8 cellular contexts compared by ENCODE assay signal in the genomic region with DNA sequence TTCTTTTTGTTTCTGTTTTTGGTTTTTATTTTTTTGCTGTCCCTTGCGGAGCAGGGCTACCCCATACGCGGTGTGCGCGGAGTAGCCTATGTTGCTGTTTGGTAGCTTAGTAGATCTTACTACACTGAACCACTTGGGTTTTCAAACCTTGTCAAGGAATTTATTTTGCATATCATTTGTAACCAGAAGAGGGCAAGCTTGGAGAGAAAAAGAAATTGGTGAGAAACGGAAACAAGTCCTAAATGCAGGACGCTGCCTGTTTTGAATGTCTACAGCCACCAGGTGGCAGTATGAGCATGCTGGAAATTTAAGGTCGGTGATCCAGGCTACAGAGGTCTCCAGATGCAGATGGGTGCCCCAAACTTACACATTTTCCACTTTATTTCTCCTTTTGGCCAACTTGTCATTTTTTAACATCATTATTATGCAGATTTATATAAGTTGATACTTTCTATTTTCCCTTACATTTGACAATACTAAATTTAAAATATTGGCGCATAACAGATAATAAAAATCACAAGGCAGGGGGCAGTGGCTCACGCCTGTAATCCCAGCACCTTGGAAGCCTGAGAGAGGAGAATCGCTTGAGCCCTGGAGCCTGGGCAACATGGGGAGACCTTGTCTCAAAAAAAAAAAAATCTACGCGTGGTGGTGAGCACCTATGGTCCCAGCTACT. TPM values are rescaled to one million over a fixed set of nuclear protein-coding genes. Genes with fewer than 3 reads are reported as not detected.
A peak's percentile ranks its signal among the peaks of the same experiment; 100 is the strongest.
DNase-seq lines count a peak whose midpoint lies in the region; ATAC-seq and TF ChIP-seq lines count a peak whose summit lies in the region.

No MANE protein-coding gene starts in this region.

- H3K4me2 ChIP-seq in DOHH2 (ENCODE audit: low read length) (no peak overlapping the region), GM23338 (no peak overlapping the region)

- H3F3A ChIP-seq in DOHH2 (ENCODE audit: control insufficient read depth, insufficient read depth) (peaks cover 11% of the 10 kb centered on the region), GM23338 (replicated peaks; ENCODE audit: low read depth) (no peaks in the 10 kb centered on the region)

- peaks cover 5% of the 10 kb centered on the region for H3K27me3 Mint-ChIP-seq in GM23338 (ENCODE audit: insufficient read depth, low read depth, poor library complexity)

- no peak overlapping the region for H3K27ac ChIP-seq in DOHH2 (ENCODE audit: low read depth, low read length)
- no peak overlapping the region for H3K27ac ChIP-seq in GM23338 (ENCODE audit: low read depth)
- no peak overlapping the region for H3K27ac ChIP-seq in RWPE2 (ENCODE audit: poor library complexity, severe bottlenecking)
- H3K27ac ChIP-seq in tibial artery, result no peak overlapping the region

- H3K4me3 ChIP-seq in DOHH2 (ENCODE audit: low read length) (no peak overlapping the region), GM23338 (no peak overlapping the region), RWPE2 (ENCODE audit: severe bottlenecking) (no peak overlapping the region), tibial artery (no peak overlapping the region)

- H3K4me3 Mint-ChIP-seq in GM23338, result no peak overlapping the region

- peaks cover 6% of the 10 kb centered on the region; the same call in 1 of the 2 replicates for H3K27me3 ChIP-seq in DOHH2 (ENCODE audit: control insufficient read depth, low read length)
- H3K27me3 ChIP-seq in GM23338 (ENCODE audit: insufficient read depth), result no peaks in the 10 kb centered on the region
- no peaks in the 10 kb centered on the region for H3K27me3 ChIP-seq in RWPE2 (ENCODE audit: insufficient read depth, poor library complexity, severe bottlenecking)
- no peaks in the 10 kb centered on the region for H3K27me3 ChIP-seq in tibial artery

- H3K9me3 ChIP-seq in DOHH2 (ENCODE audit: control insufficient read depth, insufficient read depth, low read length), result 0 out of 2 replicates have a peak, but pooled peaks cover 5% of the 10 kb centered on the region
- no peaks in the 10 kb centered on the region for H3K9me3 ChIP-seq in RWPE2 (ENCODE audit: severe bottlenecking)
- H3K9me3 ChIP-seq in tibial artery, result no peaks in the 10 kb centered on the region

- ATAC-seq in GM23338 (peak; percentile 90), RWPE2 (ENCODE audit: low read depth) (peak; percentile 80), omental fat pad (ENCODE audit: low FRiP score) (peak; percentile 88)

- no peaks in the 10 kb centered on the region for H3K36me3 Mint-ChIP-seq in GM23338 (ENCODE audit: low read depth)

- peaks cover 15% of the 10 kb centered on the region for H3K4me1 ChIP-seq in DOHH2 (ENCODE audit: control insufficient read depth, low read length)
- H3K4me1 ChIP-seq in GM23338 (ENCODE audit: insufficient read depth), result no peaks in the 10 kb centered on the region
- no peaks in the 10 kb centered on the region for H3K4me1 ChIP-seq in RWPE2 (ENCODE audit: insufficient read depth, poor library complexity, severe bottlenecking)
- no peaks in the 10 kb centered on the region for H3K4me1 ChIP-seq in tibial artery

- DNase-seq in GM23338 (ENCODE audit: low spot score) (peak; percentile 94), M059J (ENCODE audit: low read depth) (peak; percentile 89), RWPE2 (ENCODE audit: low spot score) (no peak), fibroblast of the conjunctiva (ENCODE audit: low read depth) (peak; percentile 91), omental fat pad (ENCODE audit: low spot score) (peak; percentile 59), tibial artery (peak; percentile 78 to 84)
- DNase-seq in activated T-helper 1 cell treated with anti-CD3 and anti-CD28 coated beads, Interleukin-2, amount 50 U/mL, for 16 hours (ENCODE audit: low read depth in 1 of 2, low spot score in 1 of 2), result peak; percentile 38 to 61

- H3K36me3 ChIP-seq in DOHH2 (ENCODE audit: control insufficient read depth, low read length) (no peaks in the 10 kb centered on the region), GM23338 (ENCODE audit: insufficient read depth) (no peaks in the 10 kb centered on the region), RWPE2 (ENCODE audit: low read depth) (no peaks in the 10 kb centered on the region), tibial artery (no peaks in the 10 kb centered on the region)

- H3K9me2 ChIP-seq in DOHH2 (replicated peaks; ENCODE audit: control insufficient read depth, low read length) (no peaks in the 10 kb centered on the region), GM23338 (ENCODE audit: insufficient read depth) (no peaks in the 10 kb centered on the region)

- no peaks in the 10 kb centered on the region for H3K79me2 ChIP-seq in DOHH2 (ENCODE audit: control insufficient read depth, low read length)
- no peaks in the 10 kb centered on the region for H3K79me2 ChIP-seq in GM23338 (replicated peaks; ENCODE audit: insufficient read depth)

- intact Hi-C loops in tibial artery (cut with DNase I; ENCODE audit: low total_unique reads), result no loop called here

- no peaks in the 10 kb centered on the region for H3K4me1 Mint-ChIP-seq in GM23338

- TF ChIP-seq CTCF in DOHH2 (IDR thresholded peaks at IDR 0.05; ENCODE audit: low read depth, low read length, poor library complexity, severe bottlenecking) (peak; percentile 98), GM23338 (conservative IDR thresholded peaks at IDR 0.05; ENCODE audit: low read depth in 2 of 2) (peak; percentile 97 to 99), RWPE2 (IDR thresholded peaks at IDR 0.05; ENCODE audit: poor library complexity, severe bottlenecking) (peak; percentile 98), omental fat pad (IDR thresholded peaks at IDR 0.05) (peak in 1 of 3 donors; percentile 41), tibial artery (IDR thresholded peaks at IDR 0.05) (peak; percentile 95)

- no peaks in the 10 kb centered on the region for H4K20me1 ChIP-seq in DOHH2 (ENCODE audit: control insufficient read depth, insufficient read depth, low read depth, low read length)
- H4K20me1 ChIP-seq in GM23338 (replicated peaks; ENCODE audit: insufficient read depth), result no peaks in the 10 kb centered on the region

- H3K9me3 Mint-ChIP-seq in GM23338, result peaks cover 11% of the 10 kb centered on the region; the same call in 2 of the 3 replicates

- H2AFZ ChIP-seq in GM23338, result no peak overlapping the region

- H3K27ac Mint-ChIP-seq in GM23338, result no peak overlapping the region

TF ChIP-seq in GM23338, 12 proteins besides CTCF, POLR2A, EP300 and RAD21 (continues in another document):
- TF ChIP-seq EZH2 (IDR thresholded peaks at IDR 0.05; ENCODE audit: low read depth, unreplicated experiment), result no peak
- no peak for TF ChIP-seq EZH2phosphoT487 (IDR thresholded peaks at IDR 0.05; ENCODE audit: unreplicated experiment)

RNA-seq across cellular contexts. Expression of gene TRA2A, which starts 15.3 kb away (rescaled TPM):
- total RNA-seq in GM23338 (2014; rRNA removed; shearing (Covaris generic)), result 82.6 and 118 TPM in 2 replicates
- polyA plus RNA-seq in GM23338 (2016; fragmentation: Nextera tagmentation; extraction: Ambion mirVana), result 271 and 274 TPM in 2 replicates
- 27.5 and 31.6 TPM in 2 replicates for total RNA-seq in M059J (2014; rRNA removed; shearing (Covaris generic))
- 10 to 100 TPM; 33.5 to 59.7 (median 40.7) TPM for total RNA-seq in omental fat pad

RNA-seq across cellular contexts. Expression of gene CCDC126, which starts 50.1 kb away (rescaled TPM):
- total RNA-seq in GM23338 (2014; rRNA removed; shearing (Covaris generic)), result 5.7 and 14.9 TPM in 2 replicates
- polyA plus RNA-seq in GM23338 (2016; fragmentation: Nextera tagmentation; extraction: Ambion mirVana), result 3.6 and 6.6 TPM in 2 replicates
- total RNA-seq in M059J (2014; rRNA removed; shearing (Covaris generic)), result 10.3 and 11.3 TPM in 2 replicates
- total RNA-seq in omental fat pad, result 10 to 100 TPM; 11.0 to 23.6 (median 14.2) TPM
